ENCODE assay signal across 8 cellular contexts in the genomic region with DNA sequence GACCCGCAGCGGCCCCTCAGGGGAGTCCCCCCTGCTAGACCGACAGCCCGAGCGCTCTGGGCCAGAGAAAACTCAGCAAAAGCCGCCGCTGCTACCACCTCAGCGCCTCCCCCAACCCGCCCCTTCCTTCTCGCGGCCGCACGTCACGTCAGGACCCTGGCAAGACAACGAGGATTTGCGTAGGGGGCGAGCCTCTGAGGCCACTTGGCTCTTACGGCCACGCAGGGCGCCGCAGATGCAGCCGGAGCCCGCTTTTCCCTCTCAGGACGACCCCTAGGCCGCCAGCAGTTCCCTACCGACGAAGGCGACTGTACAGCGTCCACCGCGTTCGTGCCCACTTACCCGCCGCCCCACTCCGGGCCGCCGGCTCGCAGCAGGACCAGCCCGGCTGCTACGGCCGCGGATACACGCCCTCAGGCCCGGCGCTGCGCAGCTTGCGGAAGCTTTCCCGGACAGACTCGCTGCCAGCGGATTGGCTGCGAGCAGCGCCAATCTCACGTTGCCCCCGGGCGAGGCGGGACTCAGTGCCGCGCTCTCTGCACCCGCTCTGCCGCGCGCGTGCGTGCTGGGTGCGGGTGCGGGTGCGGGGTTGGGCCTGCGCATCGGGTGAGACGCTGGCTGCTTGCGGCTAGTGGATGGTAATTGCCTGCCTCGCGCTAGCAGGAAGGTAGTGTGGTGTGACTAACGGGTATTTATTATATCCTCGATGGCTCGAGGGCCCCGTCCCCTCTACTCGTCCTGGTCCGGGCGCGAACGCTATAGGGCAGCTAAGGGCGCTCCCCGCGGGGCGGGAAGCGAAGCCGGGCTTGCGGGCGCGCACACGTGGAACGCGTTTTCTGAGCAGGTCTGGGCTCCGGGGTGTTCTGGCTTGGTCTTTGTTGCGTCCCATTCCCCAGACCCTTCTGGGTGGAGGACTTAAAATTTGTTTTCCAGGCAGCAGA. TPM values are rescaled to one million over a fixed set of nuclear protein-coding genes. Genes with fewer than 3 reads are reported as not detected.
A peak's percentile ranks its signal among the peaks of the same experiment; 100 is the strongest.
DNase-seq lines count a peak whose midpoint lies in the region; ATAC-seq and TF ChIP-seq lines count a peak whose summit lies in the region.

A gene with protein sequence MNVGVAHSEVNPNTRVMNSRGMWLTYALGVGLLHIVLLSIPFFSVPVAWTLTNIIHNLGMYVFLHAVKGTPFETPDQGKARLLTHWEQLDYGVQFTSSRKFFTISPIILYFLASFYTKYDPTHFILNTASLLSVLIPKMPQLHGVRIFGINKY (minus strand): TSS at position 413 of the 941 bp plus-strand sequence. CDS start 1,744 bp downstream, outside the sequence.
A gene (plus strand): TSS at position 524 of the 941 bp plus-strand sequence. CDS start 7,360 bp downstream, outside the sequence.

- H3K27me3 ChIP-seq in lung (ENCODE audit: control insufficient read depth, insufficient read depth): no peaks in the 10 kb centered on the region

- H3K4me1 ChIP-seq in lung (ENCODE audit: control insufficient read depth in 2 of 2, insufficient read depth in 2 of 2, low read length in 2 of 2): peaks cover 1 to 13% of the 10 kb centered on the region in 2 donors

- peaks cover 2 to 4% of the 10 kb centered on the region in 2 donors for H3K36me3 ChIP-seq in lung (ENCODE audit: control insufficient read depth in 2 of 2, insufficient read depth in 2 of 2, low read length in 2 of 2)

- peak within 1 kb of the TSS; percentile 96 to 99 for H3K27ac ChIP-seq in lung (ENCODE audit: low read depth in 1 of 2, low read length in 1 of 2)

- peak within 1 kb of the TSS; percentile 97 for H3K4me3 ChIP-seq in lung

- ATAC-seq in GM21360 (IDR thresholded peaks at IDR 0.05; ENCODE audit: unreplicated experiment): peak; percentile 92
- peak; percentile 99 for ATAC-seq in lung (ENCODE audit: insufficient read depth, low FRiP score)

- DNase-seq in COLO829 (ENCODE audit: low spot score) (peak; percentile 93), HT-29 (ENCODE audit: low spot score) (peak; percentile 94), lung (ENCODE audit: low spot score) (peak; percentile 95)
- DNase-seq in NK-92 treated with Interleukin-12 subunit alpha and Interleukin-12 subunit beta, amount 100 ng/mL, for 24 hours (lab: John Stamatoyannopoulos, UW): peak; percentile 93
- DNase-seq in activated CD8-positive, alpha-beta memory T cell treated with anti-CD3 and anti-CD28 coated beads for 24 hours: peak; percentile 98
- DNase-seq in effector CD4-positive, alpha-beta T cell: peak; percentile 92
- peak; percentile 86 to 92 (median 90) for DNase-seq in stimulated activated CD4-positive, alpha-beta T cell treated with anti-CD3 and anti-CD28 coated beads, TNF-alpha, amount 100 ng/mL, for 24 hours (ENCODE audit: low read depth in 3 of 3)

- TF ChIP-seq CTCF in lung (IDR thresholded peaks at IDR 0.05; ENCODE audit: control extremely low read depth, extremely low read depth): no peak

- H3K9me3 ChIP-seq in lung (ENCODE audit: control insufficient read depth in 2 of 2, insufficient read depth in 1 of 2, low read length in 1 of 2): no peaks in the 10 kb centered on the region

- 0% methylated on average over 93 to 96 of the region's 96 CpGs for WGBS in lung, 2 donors

RNA-seq across cellular contexts. Expression of the first gene that starts in this region (rescaled TPM):
- total RNA-seq in HT-29 (2014; rRNA removed; shearing (Covaris generic)): 29.6 and 32.9 TPM in 2 replicates
- total RNA-seq in lung: 100 to 1,000 TPM in 1 of 2 donors, 10 to 100 TPM in 1; 42.6 to 118 TPM
- polyA plus RNA-seq in lung: 100 to 1,000 TPM in 1 of 2 donors, 10 to 100 TPM in 1; 47.2 to 167 TPM

RNA-seq across cellular contexts. Expression of the second gene that starts in this region (rescaled TPM):
- total RNA-seq in HT-29 (2014; rRNA removed; shearing (Covaris generic)): 6.9 and 10.4 TPM in 2 replicates
- total RNA-seq in lung: 10 to 100 TPM; 21.3 to 40.3 TPM
- 10 to 100 TPM in 1 of 2 donors, 1 to 10 TPM in 1; 6.8 to 15.6 TPM for polyA plus RNA-seq in lung

Comparison
In these comparisons a context has a peak if more than half of its experiments do, and no peak if none do; other contexts are left out.
1. Peak in every context shown above with its lines: DNase-seq, ATAC-seq, H3K4me3 ChIP-seq and H3K27ac ChIP-seq.